ENCODE assay signal across 18 cellular contexts in genomic region chr7:126606331-126606730, GRCh38.
"Had no signal": no experiment of that assay in that cellular context is flagged by ENCODE, and none has a peak within 500 bp of the region (broad histone marks: within the 10 kb centered on the region; RNA-seq: fewer than 3 reads in every experiment).

No MANE protein-coding gene starts in this region.

- H3K4me3 ChIP-seq: esophagus squamous epithelium, prostate gland, right lobe of liver, tibial nerve had no signal

- H3K9me3 ChIP-seq: esophagus squamous epithelium, prostate gland, right lobe of liver, tibial nerve had no signal

- H3K27me3 ChIP-seq: esophagus squamous epithelium, right lobe of liver, tibial nerve had no signal

- H3K36me3 ChIP-seq: esophagus squamous epithelium, prostate gland, right lobe of liver, tibial nerve had no signal

- H3K4me1 ChIP-seq: esophagus squamous epithelium, prostate gland, right lobe of liver, tibial nerve had no signal

- FAIRE-seq: endometrium had no signal

- ATAC-seq: natural killer cell; right lobe of liver; stimulated activated naive B cell treated with anti-CD40 and anti-IgM and Interleukin-4, amounts not matched to agents 10 μg/mL and 1 μg/mL and 100 μg/mL, for 72 hours had no signal

- H3K27ac ChIP-seq: esophagus squamous epithelium, prostate gland, right lobe of liver, tibial nerve had no signal

- DNase-seq: activated CD4-positive, alpha-beta T cell treated with anti-CD3 and anti-CD28 coated beads, Interleukin-2, amount 50 U/mL, for 1 hour; activated CD4-positive, CD25-positive, alpha-beta regulatory T cell; activated effector memory CD4-positive, alpha-beta T cell treated with anti-CD3 and anti-CD28 coated beads, Interleukin-2, amount 50 U/mL, for 16 hours; activated T-cell treated with anti-CD3 and anti-CD28 coated beads, Interleukin-2, amount 50 U/mL, for 1 hour; amygdala; cerebellar nuclear complex; dermis blood vessel endothelial cell; esophagus squamous epithelium; foreskin fibroblast; head of caudate nucleus; natural killer cell; nucleus accumbens; right lobe of liver; stimulated activated naive B cell treated with anti-CD40 and anti-IgM and Interleukin-4, amounts not matched to agents 10 μg/mL and 1 μg/mL and 100 μg/mL, for 72 hours; T-helper 2 cell had no signal
